Comparison of ENCODE assay signal across 10 cellular contexts in genomic region chr17:28008526-28008925, GRCh38. TPM values are rescaled to one million over a fixed set of nuclear protein-coding genes. Genes with fewer than 3 reads are reported as not detected.
DNase-seq lines count a peak whose midpoint lies in the region; ATAC-seq, FAIRE-seq and TF ChIP-seq lines count a peak whose summit lies in the region.
"Had no signal": no experiment of that assay in that cellular context is flagged by ENCODE, and none has a peak within 500 bp of the region (broad histone marks: within the 10 kb centered on the region; RNA-seq: fewer than 3 reads in every experiment).

No MANE protein-coding gene starts in this region.

- H3K27ac ChIP-seq in DND-41 (ENCODE audit: low read length): no peak overlapping the region
- no peak overlapping the region for H3K27ac ChIP-seq in mesenchymal stem cell (ENCODE audit: low read length, poor library complexity, severe bottlenecking)
- no peak overlapping the region for H3K27ac ChIP-seq in esophagus muscularis mucosa (replicated peaks in 1 of 4)

- TF ChIP-seq EP300 in esophagus muscularis mucosa (IDR thresholded peaks at IDR 0.05): no peak

- H2AFZ ChIP-seq in DND-41 (ENCODE audit: low read depth, low read length) (no peak overlapping the region), mesenchymal stem cell (ENCODE audit: low read depth, low read length) (no peak overlapping the region)

- DNase-seq in DND-41: peak; percentile 68
- DNase-seq in MG63: peak; percentile 64
- peak; percentile 67 for DNase-seq in bronchial epithelial cell (ENCODE audit: low read depth)
- DNase-seq in mesenchymal stem cell: peak; percentile 57
- DNase-seq in NCI-H1417 treated with DMSO at 0.1 percent for 48 hours (lab: John Stamatoyannopoulos, UW): no peak
- no peak for DNase-seq in esophagus muscularis mucosa (ENCODE audit: extremely low spot score)
- DNase-seq: NCI-H1105 treated with DMSO at 0.1 percent for 48 hours had no signal

- H2BK12ac ChIP-seq in mesenchymal stem cell (ENCODE audit: low read length in 2 of 2): no peak overlapping the region

- no peaks in the 10 kb centered on the region for H3K27me3 ChIP-seq in DND-41 (ENCODE audit: insufficient read depth, low read length, poor library complexity)
- H3K27me3 ChIP-seq in MG63: no peaks in the 10 kb centered on the region
- no peaks in the 10 kb centered on the region for H3K27me3 ChIP-seq in bronchial epithelial cell (ENCODE audit: control insufficient read depth, insufficient read depth, low read length)
- H3K27me3 ChIP-seq in mesenchymal stem cell (ENCODE audit: control insufficient read depth in 1 of 2, insufficient read depth in 1 of 2, low read length in 2 of 2): peaks cover 19 to 23% of the 10 kb centered on the region in 2 experiments
- H3K27me3 ChIP-seq in esophagus muscularis mucosa: peaks cover 0 to 3% (median 0%) of the 10 kb centered on the region in 4 donors

- H4K20me1 ChIP-seq in DND-41 (ENCODE audit: insufficient read depth, low read length): no peaks in the 10 kb centered on the region

- no peaks in the 10 kb centered on the region for H3K9me3 ChIP-seq in DND-41 (ENCODE audit: insufficient read depth, low read length, severe bottlenecking)
- H3K9me3 ChIP-seq in MG63: no peaks in the 10 kb centered on the region
- no peaks in the 10 kb centered on the region for H3K9me3 ChIP-seq in mesenchymal stem cell (ENCODE audit: control insufficient read depth, low read length)
- no peaks in the 10 kb centered on the region for H3K9me3 ChIP-seq in esophagus muscularis mucosa

- ATAC-seq in DND-41 (ENCODE audit: insufficient read depth, low read depth): peak; percentile 75
- no peak for ATAC-seq in GM21825 (IDR thresholded peaks at IDR 0.05; ENCODE audit: unreplicated experiment)
- ATAC-seq in GM18873 (IDR thresholded peaks at IDR 0.05; ENCODE audit: low FRiP score, unreplicated experiment): no peak

- no peak overlapping the region for H2AK5ac ChIP-seq in mesenchymal stem cell (ENCODE audit: low read length, severe bottlenecking)

- H3K4me3 ChIP-seq in DND-41 (ENCODE audit: low read depth in 1 of 2, low read length in 2 of 2): no peak overlapping the region
- H3K4me3 ChIP-seq in MG63: no peak overlapping the region
- no peak overlapping the region for H3K4me3 ChIP-seq in bronchial epithelial cell (ENCODE audit: low read depth, low read length)
- H3K4me3 ChIP-seq in mesenchymal stem cell (ENCODE audit: insufficient read depth in 1 of 2, low read depth in 1 of 2, low read length in 2 of 2): no peak overlapping the region
- no peak overlapping the region for H3K4me3 ChIP-seq in esophagus muscularis mucosa
- H3K4me3 ChIP-seq: lung had no signal

- TF ChIP-seq CTCF in DND-41 (IDR thresholded peaks at IDR 0.05; ENCODE audit: borderline replicate concordance, extremely low read depth, low read length, poor library complexity, severe bottlenecking): no peak
- no peak for TF ChIP-seq CTCF in bronchial epithelial cell (IDR thresholded peaks at IDR 0.05; ENCODE audit: insufficient read depth, low read length, severe bottlenecking)
- TF ChIP-seq CTCF in esophagus muscularis mucosa (IDR thresholded peaks at IDR 0.05): no peak

- peak; percentile 64 for FAIRE-seq in bronchial epithelial cell (lab: Jason Lieb, UNC)

- TF ChIP-seq POLR2A in esophagus muscularis mucosa (IDR thresholded peaks at IDR 0.05; ENCODE audit: low read depth): no peak

- H3K18ac ChIP-seq in mesenchymal stem cell (ENCODE audit: low read depth in 1 of 2, low read length in 2 of 2): no peak overlapping the region

- WGBS in mesenchymal stem cell: 20% methylated on average over 2 of the region's 2 CpGs
- 0% methylated on average over 2 of the region's 2 CpGs for WGBS in esophagus muscularis mucosa

- H3K4ac ChIP-seq in mesenchymal stem cell (ENCODE audit: low read depth in 1 of 2, low read length in 2 of 2): no peak overlapping the region

- no peak overlapping the region for H2BK120ac ChIP-seq in mesenchymal stem cell (ENCODE audit: low read depth, low read length)

- H3K4me2 ChIP-seq in DND-41 (ENCODE audit: insufficient read depth, low read length) (no peak overlapping the region), mesenchymal stem cell (ENCODE audit: low read length, poor library complexity, severe bottlenecking) (no peak overlapping the region)

- no peak overlapping the region for H3K23ac ChIP-seq in mesenchymal stem cell (ENCODE audit: low read length in 2 of 2)

- no peak overlapping the region for H4K8ac ChIP-seq in mesenchymal stem cell (ENCODE audit: low read length)

- H2BK5ac ChIP-seq in mesenchymal stem cell (ENCODE audit: low read depth, low read length, poor library complexity, severe bottlenecking): no peak overlapping the region

- H3K36me3 ChIP-seq in DND-41 (ENCODE audit: insufficient read depth, low read length): no peaks in the 10 kb centered on the region
- H3K36me3 ChIP-seq in MG63: no peaks in the 10 kb centered on the region
- no peaks in the 10 kb centered on the region for H3K36me3 ChIP-seq in bronchial epithelial cell (ENCODE audit: control insufficient read depth, insufficient read depth, low read length)
- H3K36me3 ChIP-seq in mesenchymal stem cell (ENCODE audit: control insufficient read depth in 1 of 2, insufficient read depth in 2 of 2, low read depth in 1 of 2, low read length in 2 of 2): no peaks in the 10 kb centered on the region
- no peaks in the 10 kb centered on the region for H3K36me3 ChIP-seq in esophagus muscularis mucosa

- no peak overlapping the region for H4K91ac ChIP-seq in mesenchymal stem cell (ENCODE audit: low read length)

- H3K9ac ChIP-seq in DND-41 (ENCODE audit: low read depth, low read length): no peak overlapping the region
- no peak overlapping the region for H3K9ac ChIP-seq in mesenchymal stem cell (ENCODE audit: low read length)

- no peak overlapping the region for H3K14ac ChIP-seq in mesenchymal stem cell (ENCODE audit: low read length in 2 of 2)

- intact Hi-C loops in esophagus muscularis mucosa (cut with DNase I): no loop called here

- no peaks in the 10 kb centered on the region for H3K79me1 ChIP-seq in mesenchymal stem cell (replicated peaks; ENCODE audit: low read length, poor library complexity, severe bottlenecking)

- no peaks in the 10 kb centered on the region for H3K4me1 ChIP-seq in DND-41 (ENCODE audit: insufficient read depth, low read length)
- H3K4me1 ChIP-seq in mesenchymal stem cell (ENCODE audit: control insufficient read depth, insufficient read depth, low read depth, low read length): no peaks in the 10 kb centered on the region
- H3K4me1 ChIP-seq in esophagus muscularis mucosa: no peaks in the 10 kb centered on the region

- H3K79me2 ChIP-seq in DND-41 (ENCODE audit: insufficient read depth, low read length): no peaks in the 10 kb centered on the region

- no peak overlapping the region for H2BK15ac ChIP-seq in mesenchymal stem cell (ENCODE audit: low read depth, poor library complexity, severe bottlenecking)

RNA-seq across cellular contexts. Expression of gene NLK, which starts 34.0 kb away (rescaled TPM):
- 8.5 and 19.2 TPM in 2 replicates for total RNA-seq in MG63 (2014; rRNA removed; shearing (Covaris generic); ENCODE audit: low replicate concordance)
- total RNA-seq in bronchial epithelial cell (11.3 and 13.2 TPM in 2 replicates), esophagus muscularis mucosa (10 to 100 TPM; 10.1 to 16.2 (median 12.6) TPM)
- 11.4 TPM for polyA plus RNA-seq in mesenchymal stem cell (2013, experiment 1 of 2)
- 12.1 TPM for polyA plus RNA-seq in mesenchymal stem cell (2013, experiment 2 of 2)

Comparison
In these comparisons a context has a peak if more than half of its experiments do, and no peak if none do; other contexts are left out.
1. DNase-seq: peak in DND-41 (single experiment), MG63 (single experiment), bronchial epithelial cell (single experiment) and mesenchymal stem cell (single experiment); none in NCI-H1417 treated with DMSO at 0.1 percent for 48 hours (single experiment) and esophagus muscularis mucosa (single experiment).